ENCODE assay signal across 22 cellular contexts in genomic region chr17:21417921-21418320, GRCh38. TPM values are rescaled to one million over a fixed set of nuclear protein-coding genes. Genes with fewer than 3 reads are reported as not detected.
"Had no signal": no experiment of that assay in that cellular context is flagged by ENCODE, and none has a peak within 500 bp of the region (broad histone marks: within the 10 kb centered on the region; RNA-seq: fewer than 3 reads in every experiment).

No MANE protein-coding gene starts in this region.

- H3K27ac Mint-ChIP-seq: dendritic cell treated with granulocyte-macrophage colony-stimulating factor and Interleukin-4, amounts not matched to agents 40 ng/mL and 50 ng/mL, for 4 days; effector memory CD8-positive, alpha-beta T cell; nephron progenitor cell; progenitor cell of endocrine pancreas; stimulated activated effector memory CD8-positive, alpha-beta T cell treated with anti-CD3 and anti-CD28 coated beads, Interleukin-12 subunit alpha, Interleukin-12 subunit beta, amount 100 ng/mL, for 72 hours had no signal

- H3K4me3 ChIP-seq: esophagus muscularis mucosa, gastrocnemius medialis, heart right ventricle, mucosa of descending colon, ovary, suprapubic skin, thyroid gland, upper lobe of left lung, uterus had no signal

- H3K36me3 ChIP-seq: gastrocnemius medialis, ovary, thyroid gland, upper lobe of left lung, uterus had no signal

- ATAC-seq: effector memory CD8-positive, alpha-beta T cell; gastrocnemius medialis; heart right ventricle; right cardiac atrium; stimulated activated effector memory CD8-positive, alpha-beta T cell treated with anti-CD3 and anti-CD28 coated beads, Interleukin-12 subunit alpha, Interleukin-12 subunit beta, amount 100 ng/mL, for 72 hours; stimulated activated naive CD8-positive, alpha-beta T cell treated with anti-CD3 and anti-CD28 coated beads, Interleukin-15, Interleukin-2, amounts not matched to agents 100 U/mL and 50 U/mL, for 24 hours had no signal

- H3K27me3 ChIP-seq: esophagus muscularis mucosa, gastrocnemius medialis, heart right ventricle, ovary, suprapubic skin, thyroid gland, upper lobe of left lung, uterus had no signal

- DNase-seq: effector memory CD8-positive, alpha-beta T cell; gastrocnemius medialis; heart right ventricle; hypothalamus; kidney glomerular epithelial cell; mammary epithelial cell; nephron progenitor cell; ovary; stimulated activated CD4-positive, alpha-beta T cell treated with anti-CD3 and anti-CD28 coated beads, Interleukin-4, amount 100 ng/mL, for 1 hour; stimulated activated CD8-positive, alpha-beta memory T cell treated with anti-CD3 and anti-CD28 coated beads, Interleukin-4, amount 100 ng/mL, for 48 hours; thyroid gland; upper lobe of left lung; uterus had no signal

- H3K9me3 Mint-ChIP-seq: dendritic cell treated with granulocyte-macrophage colony-stimulating factor and Interleukin-4, amounts not matched to agents 40 ng/mL and 50 ng/mL, for 4 days; effector memory CD8-positive, alpha-beta T cell; stimulated activated effector memory CD8-positive, alpha-beta T cell treated with anti-CD3 and anti-CD28 coated beads, Interleukin-12 subunit alpha, Interleukin-12 subunit beta, amount 100 ng/mL, for 72 hours had no signal

- H3K27ac ChIP-seq: epithelial cell of prostate, esophagus muscularis mucosa, gastrocnemius medialis, heart right ventricle, ovary, suprapubic skin, thyroid gland, upper lobe of left lung, uterus had no signal

- H3K4me3 Mint-ChIP-seq: dendritic cell treated with granulocyte-macrophage colony-stimulating factor and Interleukin-4, amounts not matched to agents 40 ng/mL and 50 ng/mL, for 4 days; effector memory CD8-positive, alpha-beta T cell; nephron progenitor cell; stimulated activated effector memory CD8-positive, alpha-beta T cell treated with anti-CD3 and anti-CD28 coated beads, Interleukin-12 subunit alpha, Interleukin-12 subunit beta, amount 100 ng/mL, for 72 hours had no signal

- H3K4me1 ChIP-seq: thyroid gland, uterus had no signal

- H3K36me3 Mint-ChIP-seq: stimulated activated effector memory CD8-positive, alpha-beta T cell treated with anti-CD3 and anti-CD28 coated beads, Interleukin-12 subunit alpha, Interleukin-12 subunit beta, amount 100 ng/mL, for 72 hours had no signal

- H3K9me3 ChIP-seq: esophagus muscularis mucosa, gastrocnemius medialis, heart right ventricle, mucosa of descending colon, ovary, suprapubic skin, thyroid gland, upper lobe of left lung, uterus had no signal

RNA-seq across cellular contexts. Expression of gene KCNJ12, which starts 41.8 kb away (rescaled TPM):
- total RNA-seq: mammary epithelial cell had no signal
